24 cellular contexts compared by ENCODE assay signal in the genomic region with DNA sequence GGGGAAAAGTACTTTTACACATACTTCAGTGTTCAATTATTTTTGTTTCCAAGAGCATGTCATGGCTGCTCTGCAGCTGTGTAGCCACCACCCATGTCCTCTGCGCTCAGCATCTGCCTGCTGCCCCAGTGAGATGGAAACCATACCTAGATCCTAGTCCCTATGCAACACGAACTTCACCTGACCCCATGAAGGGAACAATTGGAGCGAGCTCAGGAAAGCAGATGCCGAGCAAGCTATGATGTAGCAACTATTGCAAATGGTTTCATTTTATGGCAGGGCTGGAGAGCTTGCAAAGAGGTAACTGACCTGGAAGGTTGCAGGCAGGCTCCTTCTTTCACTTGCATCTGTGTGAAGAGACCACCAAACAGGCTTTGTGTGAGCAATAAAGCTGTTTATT. TPM values are rescaled to one million over a fixed set of nuclear protein-coding genes. Genes with fewer than 3 reads are reported as not detected.
DNase-seq lines count a peak whose midpoint lies in the region; ATAC-seq and TF ChIP-seq lines count a peak whose summit lies in the region.
"Had no signal": no experiment of that assay in that cellular context is flagged by ENCODE, and none has a peak within 500 bp of the region (broad histone marks: within the 10 kb centered on the region; RNA-seq: fewer than 3 reads in every experiment).

No MANE protein-coding gene starts in this region.

- H3K9me3 Mint-ChIP-seq in Calu3 (ENCODE audit: low read depth, unreplicated experiment) = no peaks in the 10 kb centered on the region
- H3K9me3 Mint-ChIP-seq: activated CD4-positive, alpha-beta memory T cell treated with anti-CD3 and anti-CD28 coated beads for 36 hours; activated naive CD4-positive, alpha-beta T cell treated with anti-CD3 and anti-CD28 coated beads, Interleukin-2, amount 50 U/mL, for 72 hours; activated T-cell treated with anti-CD3 and anti-CD28 coated beads, Interleukin-2, amount 50 U/mL, for 4 hours; dendritic cell treated with granulocyte-macrophage colony-stimulating factor and Interleukin-4, amounts not matched to agents 40 ng/mL and 50 ng/mL, for 4 days; mesothelial cell of epicardium had no signal

- H3K9me3 ChIP-seq in ES-I3 (ENCODE audit: control insufficient read depth, insufficient read depth, low read length) = no peaks in the 10 kb centered on the region
- H3K9me3 ChIP-seq in right atrium auricular region = no peaks in the 10 kb centered on the region
- no peaks in the 10 kb centered on the region for H3K9me3 ChIP-seq in trophoblast cell (ENCODE audit: insufficient read depth, low read depth, low read length)
- H3K9me3 ChIP-seq in ascending aorta = no peaks in the 10 kb centered on the region

- no peak for ATAC-seq in GM18517 (IDR thresholded peaks at IDR 0.05; ENCODE audit: unreplicated experiment)
- ATAC-seq: activated naive CD4-positive, alpha-beta T cell treated with anti-CD3 and anti-CD28 coated beads, Interleukin-2, amount 50 U/mL, for 72 hours; activated T-cell treated with anti-CD3 and anti-CD28 coated beads, Interleukin-2, amount 50 U/mL, for 4 hours; GM12878; K562 had no signal

- H2AFZ ChIP-seq in trophoblast cell (ENCODE audit: insufficient read depth, low read length, poor library complexity) = no peak overlapping the region

- no peak overlapping the region for H4K8ac ChIP-seq in trophoblast cell (ENCODE audit: low read depth, low read length)

- no peak overlapping the region for H3K4me3 Mint-ChIP-seq in Calu3 (ENCODE audit: low read depth, unreplicated experiment)
- H3K4me3 Mint-ChIP-seq: activated CD4-positive, alpha-beta memory T cell treated with anti-CD3 and anti-CD28 coated beads for 36 hours; dendritic cell treated with granulocyte-macrophage colony-stimulating factor and Interleukin-4, amounts not matched to agents 40 ng/mL and 50 ng/mL, for 4 days; mesothelial cell of epicardium had no signal

- WGBS in trophoblast cell (ENCODE audit: extremely low coverage, insufficient coverage, insufficient read length) = no CpG with 5 or more reads among the region's 4 CpGs

- no peaks in the 10 kb centered on the region for H3K27me3 Mint-ChIP-seq in Calu3 (ENCODE audit: unreplicated experiment)
- H3K27me3 Mint-ChIP-seq: dendritic cell treated with granulocyte-macrophage colony-stimulating factor and Interleukin-4, amounts not matched to agents 40 ng/mL and 50 ng/mL, for 4 days had no signal

- H3K36me3 ChIP-seq in ES-I3 (ENCODE audit: insufficient read depth, low read length) (peaks cover 2% of the 10 kb centered on the region; the same call in 1 of the 2 replicates), right atrium auricular region (no peaks in the 10 kb centered on the region), trophoblast cell (ENCODE audit: control insufficient read depth in 1 of 2, insufficient read depth in 2 of 2, low read length in 2 of 2) (no peaks in the 10 kb centered on the region), ascending aorta (no peaks in the 10 kb centered on the region)

- no peaks in the 10 kb centered on the region for H3K79me1 ChIP-seq in trophoblast cell (ENCODE audit: low read length)

- no peak overlapping the region for H3K23ac ChIP-seq in trophoblast cell (ENCODE audit: low read length)

- H3K27ac Mint-ChIP-seq in Calu3 (ENCODE audit: unreplicated experiment) = no peak overlapping the region
- H3K27ac Mint-ChIP-seq: activated CD4-positive, alpha-beta memory T cell treated with anti-CD3 and anti-CD28 coated beads for 36 hours; activated naive CD4-positive, alpha-beta T cell treated with anti-CD3 and anti-CD28 coated beads, Interleukin-2, amount 50 U/mL, for 72 hours; dendritic cell treated with granulocyte-macrophage colony-stimulating factor and Interleukin-4, amounts not matched to agents 40 ng/mL and 50 ng/mL, for 4 days had no signal

- peak overlapping the region; percentile 62 for H2BK120ac ChIP-seq in trophoblast cell (ENCODE audit: insufficient read depth, low read length, poor library complexity)

- TF ChIP-seq CTCF in right atrium auricular region (IDR thresholded peaks at IDR 0.05) (no peak), Calu3 (IDR thresholded peaks at IDR 0.05; ENCODE audit: unreplicated experiment) (no peak), ascending aorta (IDR thresholded peaks at IDR 0.05) (no peak)

- CTCF ChIA-PET in Calu3 (lab: Charles Lee) = no interaction called here

- no peak overlapping the region for H3K4me2 ChIP-seq in trophoblast cell (ENCODE audit: low read length)

- H3K36me3 Mint-ChIP-seq in Calu3 (ENCODE audit: insufficient read depth, unreplicated experiment) = no peaks in the 10 kb centered on the region
- H3K36me3 Mint-ChIP-seq: activated CD4-positive, alpha-beta memory T cell treated with anti-CD3 and anti-CD28 coated beads for 36 hours; mesothelial cell of epicardium had no signal

- H3K9ac ChIP-seq in ES-I3 (ENCODE audit: low read depth, low read length) (peak overlapping the region; percentile 22), trophoblast cell (ENCODE audit: low read length) (no peak overlapping the region)

- intact Hi-C loops in Calu3 (cut with micrococcal nuclease; ENCODE audit: unreplicated experiment) (no loop called here), ascending aorta (cut with DNase I) (no loop called here)

- H3K4me1 Mint-ChIP-seq in Calu3 (ENCODE audit: low read depth, unreplicated experiment) = no peaks in the 10 kb centered on the region

- H3K27ac ChIP-seq in right atrium auricular region (peak overlapping the region; percentile 56 to 81), trophoblast cell (ENCODE audit: low read depth, low read length) (no peak overlapping the region), ascending aorta (no peak overlapping the region)
- H3K27ac ChIP-seq: skin epidermis had no signal

- DNase-seq in NCI-H69 (lab: John Stamatoyannopoulos, UW) (peak; percentile 58), right atrium auricular region (ENCODE audit: low spot score) (no peak), trophoblast cell (peak in 1 of 2 donors; percentile 33), Calu3 (no peak), ascending aorta (ENCODE audit: low spot score in 2 of 2) (no peak), NCI-H1105 treated with DMSO at 0.1 percent for 48 hours (lab: John Stamatoyannopoulos, UW) (no peak)
- DNase-seq: activated CD4-positive, alpha-beta memory T cell treated with anti-CD3 and anti-CD28 coated beads for 36 hours; activated T-cell treated with anti-CD3 and anti-CD28 coated beads, Interleukin-2, amount 50 U/mL, for 4 hours; GDM1; islet precursor cell; NCI-H1092; NCI-H2107; NCI-H774; occipital lobe; stimulated activated CD4-positive, alpha-beta T cell treated with anti-CD3 and anti-CD28 coated beads, Interleukin-4, amount 100 ng/mL, for 1 hour had no signal

- H3K18ac ChIP-seq in trophoblast cell (ENCODE audit: low read length) = no peak overlapping the region

- no peaks in the 10 kb centered on the region for H3K27me3 ChIP-seq in right atrium auricular region
- H3K27me3 ChIP-seq in trophoblast cell (ENCODE audit: insufficient read depth, low read length) = no peaks in the 10 kb centered on the region
- no peaks in the 10 kb centered on the region for H3K27me3 ChIP-seq in ascending aorta

- no peak overlapping the region for H3K4ac ChIP-seq in trophoblast cell (ENCODE audit: low read depth, low read length)

- no peak overlapping the region for H2BK5ac ChIP-seq in trophoblast cell (ENCODE audit: low read depth, low read length, poor library complexity)

- no peaks in the 10 kb centered on the region for H3K79me2 ChIP-seq in trophoblast cell (ENCODE audit: control insufficient read depth, insufficient read depth, low read length, poor library complexity)

- peaks cover 41% of the 10 kb centered on the region for H3K4me1 ChIP-seq in ES-I3 (ENCODE audit: insufficient read depth, low read length)
- H3K4me1 ChIP-seq in right atrium auricular region = peaks cover 0 to 23% of the 10 kb centered on the region in 2 donors
- peaks cover 0 to 8% of the 10 kb centered on the region in 2 experiments for H3K4me1 ChIP-seq in trophoblast cell (ENCODE audit: control insufficient read depth in 1 of 2, insufficient read depth in 2 of 2, low read length in 2 of 2)
- H3K4me1 ChIP-seq in ascending aorta = peaks cover 0 to 12% of the 10 kb centered on the region in 2 donors

- no peak overlapping the region for H2AK5ac ChIP-seq in trophoblast cell (ENCODE audit: low read length)

- H3K4me3 ChIP-seq in right atrium auricular region (no peak overlapping the region), trophoblast cell (ENCODE audit: low read depth, low read length) (no peak overlapping the region), ascending aorta (no peak overlapping the region)
- H3K4me3 ChIP-seq: GM12878, K562, skin epidermis had no signal

- H2BK12ac ChIP-seq in trophoblast cell (ENCODE audit: low read length) = no peak overlapping the region

- no TSS peak for BruUV-seq in Calu3 (replicated peaks; lab: Mats Ljungman, UMichigan)

- H4K12ac ChIP-seq in trophoblast cell (ENCODE audit: low read depth, low read length) = no peak overlapping the region

- no peak overlapping the region for H4K91ac ChIP-seq in trophoblast cell (ENCODE audit: low read depth, low read length)

- H3K14ac ChIP-seq in trophoblast cell (ENCODE audit: low read length) = no peak overlapping the region

RNA-seq across cellular contexts. Expression of gene CCDC141, which starts 1.3 kb away (rescaled TPM):
- 100 to 1,000 TPM in 1 of 2 donors, 10 to 100 TPM in 1; 28.9 to 146 TPM for total RNA-seq in right atrium auricular region
- polyA plus RNA-seq in trophoblast cell (2013) = 0.04 and 0.07 TPM in 2 replicates
- 0.07 and 0.34 TPM in 2 replicates for total RNA-seq in Calu3 (2022)
- 2.0 TPM for total RNA-seq in ascending aorta
- total RNA-seq: epithelial cell of proximal tubule had no signal
- polyA plus RNA-seq: K562 had no signal

Comparison
In these comparisons a context has a peak if more than half of its experiments do, and no peak if none do; other contexts are left out.
1. H3K27ac ChIP-seq: peak in right atrium auricular region (2 of 2); none in trophoblast cell (single experiment) and ascending aorta (0 of 2).